In genomic region chr5:60208681-60209080, GRCh38 we compare ENCODE assay signal across 1 cellular context.
TF ChIP-seq lines count a peak whose summit lies in the region.

No MANE protein-coding gene starts in this region.

TF ChIP-seq in GM23338, 12 proteins besides CTCF, POLR2A, EP300 and RAD21:
- TF ChIP-seq REST (IDR thresholded peaks at IDR 0.05; ENCODE audit: unreplicated experiment), result no peak
- TF ChIP-seq POLR2AphosphoS5 (IDR thresholded peaks at IDR 0.05; ENCODE audit: low read depth), result no peak
- TF ChIP-seq EZH2phosphoT487 (IDR thresholded peaks at IDR 0.05; ENCODE audit: unreplicated experiment), result no peak
- TF ChIP-seq ZNF462 (CRISPR knock-in tag; IDR thresholded peaks at IDR 0.05), result no peak
- no peak for TF ChIP-seq ZNF331 (CRISPR knock-in tag; IDR thresholded peaks at IDR 0.05; ENCODE audit: low read depth)
- TF ChIP-seq NANOG (IDR thresholded peaks at IDR 0.05; ENCODE audit: borderline replicate concordance), result no peak
- no peak for TF ChIP-seq STAT1 (IDR thresholded peaks at IDR 0.05; ENCODE audit: unreplicated experiment)
- TF ChIP-seq EZH2 (IDR thresholded peaks at IDR 0.05; ENCODE audit: low read depth, unreplicated experiment), result no peak
- TF ChIP-seq ETS1 (IDR thresholded peaks at IDR 0.05), result no peak
- TF ChIP-seq ZNF114 (CRISPR knock-in tag; IDR thresholded peaks at IDR 0.05), result no peak
- no peak for TF ChIP-seq JUNB (IDR thresholded peaks at IDR 0.05; ENCODE audit: unreplicated experiment)
- no peak for TF ChIP-seq CREB1 (CRISPR knock-in tag; IDR thresholded peaks at IDR 0.05; ENCODE audit: low read depth)
TF ChIP-seq in GM23338: peak in this region for 0.
